In genomic region chr18:50786851-50787250, GRCh38 we compare ENCODE assay signal across 21 cellular contexts. TPM values are rescaled to one million over a fixed set of nuclear protein-coding genes. Genes with fewer than 3 reads are reported as not detected.
DNase-seq lines count a peak whose midpoint lies in the region; ATAC-seq and TF ChIP-seq lines count a peak whose summit lies in the region.
"Had no signal": no experiment of that assay in that cellular context is flagged by ENCODE, and none has a peak within 500 bp of the region (broad histone marks: within the 10 kb centered on the region; RNA-seq: fewer than 3 reads in every experiment).

No MANE protein-coding gene starts in this region.

- H4K5ac ChIP-seq in mesendoderm (ENCODE audit: low read length): no peak overlapping the region

- H3K79me2 ChIP-seq in mesendoderm (ENCODE audit: control insufficient read depth, insufficient read depth, low read length) (no peaks in the 10 kb centered on the region), parathyroid adenoma (no peaks in the 10 kb centered on the region)

- peak overlapping the region; percentile 59 for H2AFZ ChIP-seq in parathyroid adenoma

- H3K4me2 ChIP-seq in mesendoderm (ENCODE audit: low read length) (no peak overlapping the region), parathyroid adenoma (ENCODE audit: low read length) (no peak overlapping the region)
- H3K4me2 ChIP-seq: BLaER1 treated with 17β-estradiol and CSF1 and Interleukin-3, amounts not matched to agents 10 nM and 100 nM; KMS-11 had no signal

- H3K56ac ChIP-seq in mesendoderm (ENCODE audit: low read length): no peak overlapping the region

- H3K9me3 ChIP-seq in RWPE2 (ENCODE audit: severe bottlenecking): no peaks in the 10 kb centered on the region
- H3K9me3 ChIP-seq in parathyroid adenoma (ENCODE audit: control insufficient read depth, low read length): no peaks in the 10 kb centered on the region

- no peak overlapping the region for H2BK120ac ChIP-seq in mesendoderm (ENCODE audit: low read depth, low read length)

- H4K8ac ChIP-seq in mesendoderm (ENCODE audit: low read depth, low read length): no peak overlapping the region

- no peaks in the 10 kb centered on the region for H3K79me1 ChIP-seq in mesendoderm (ENCODE audit: low read length)

- H3K4me1 ChIP-seq in RWPE2 (ENCODE audit: insufficient read depth, poor library complexity, severe bottlenecking): no peaks in the 10 kb centered on the region
- no peaks in the 10 kb centered on the region for H3K4me1 ChIP-seq in mesendoderm (ENCODE audit: control insufficient read depth, low read depth, low read length)
- H3K4me1 ChIP-seq in parathyroid adenoma: peaks cover 19% of the 10 kb centered on the region

- no CpG with 5 or more reads among the region's 3 CpGs for WGBS in mesendoderm (ENCODE audit: extremely low coverage, insufficient coverage, low lambda C conversion rate)

- no peak for TF ChIP-seq CTCF in RWPE2 (IDR thresholded peaks at IDR 0.05; ENCODE audit: poor library complexity, severe bottlenecking)
- no peak for TF ChIP-seq CTCF in parathyroid adenoma (IDR thresholded peaks at IDR 0.05)
- TF ChIP-seq CTCF in GM20000 (IDR thresholded peaks at IDR 0.05; ENCODE audit: extremely low read depth, missing control alignments): no peak

- H2AK5ac ChIP-seq in mesendoderm (ENCODE audit: low read length): no peak overlapping the region

- no peak overlapping the region for H3K4me3 ChIP-seq in RWPE2 (ENCODE audit: severe bottlenecking)
- no peak overlapping the region for H3K4me3 ChIP-seq in mesendoderm (ENCODE audit: low read length)
- no peak overlapping the region for H3K4me3 ChIP-seq in parathyroid adenoma (ENCODE audit: low read depth, low read length)
- H3K4me3 ChIP-seq: BLaER1 treated with 17β-estradiol and CSF1 and Interleukin-3, amounts not matched to agents 10 nM and 100 nM had no signal

- H2BK5ac ChIP-seq in mesendoderm (ENCODE audit: low read length): no peak overlapping the region

- H3K4ac ChIP-seq in mesendoderm (ENCODE audit: low read depth, low read length): no peak overlapping the region

- no peaks in the 10 kb centered on the region for H3K27me3 ChIP-seq in RWPE2 (ENCODE audit: insufficient read depth, poor library complexity, severe bottlenecking)
- no peaks in the 10 kb centered on the region for H3K27me3 ChIP-seq in mesendoderm (ENCODE audit: insufficient read depth, low read length, poor library complexity)
- no peaks in the 10 kb centered on the region for H3K27me3 ChIP-seq in parathyroid adenoma (ENCODE audit: control insufficient read depth, insufficient read depth, low read length)
- H3K27me3 ChIP-seq: BLaER1 treated with 17β-estradiol and CSF1 and Interleukin-3, amounts not matched to agents 10 nM and 100 nM had no signal

- H3K36me3 ChIP-seq in RWPE2 (ENCODE audit: low read depth) (no peaks in the 10 kb centered on the region), mesendoderm (ENCODE audit: control insufficient read depth, insufficient read depth, low read length) (no peaks in the 10 kb centered on the region), parathyroid adenoma (ENCODE audit: control insufficient read depth, insufficient read depth, low read length) (no peaks in the 10 kb centered on the region)
- H3K36me3 ChIP-seq: BLaER1 treated with 17β-estradiol and CSF1 and Interleukin-3, amounts not matched to agents 10 nM and 100 nM had no signal

- H3K27ac ChIP-seq in RWPE2 (ENCODE audit: poor library complexity, severe bottlenecking) (no peak overlapping the region), mesendoderm (ENCODE audit: low read depth, low read length) (no peak overlapping the region), parathyroid adenoma (no peak overlapping the region)
- H3K27ac ChIP-seq: BLaER1 treated with 17β-estradiol and CSF1 and Interleukin-3, amounts not matched to agents 10 nM and 100 nM; KMS-11; RWPE1 had no signal

- peak; percentile 25; the same call in 1 of the 3 replicates for ATAC-seq in RWPE2 (ENCODE audit: low read depth)
- ATAC-seq: CD8-positive, alpha-beta T cell had no signal

- H3K18ac ChIP-seq in mesendoderm (ENCODE audit: low read length): no peak overlapping the region

- no peak overlapping the region for H3K23ac ChIP-seq in mesendoderm (ENCODE audit: low read length)

- H3K9ac ChIP-seq in mesendoderm (ENCODE audit: low read length) (no peak overlapping the region), parathyroid adenoma (no peak overlapping the region)
- H3K9ac ChIP-seq: KMS-11 had no signal

- DNase-seq in EH (ENCODE audit: low read depth): peak; percentile 2
- DNase-seq in RWPE2 (ENCODE audit: low spot score): no peak
- peak; percentile 63 for DNase-seq in mesendoderm
- DNase-seq in iPS-NIHi7 (ENCODE audit: extremely low spot score): no peak
- DNase-seq in NCI-H526 (lab: John Stamatoyannopoulos, UW): no peak
- DNase-seq in GM20000 (ENCODE audit: low spot score): no peak
- DNase-seq: 8988T; CD8-positive, alpha-beta T cell; IMR-90; NCI-H1105; NCI-H146; NCI-H2029; NCI-H2227 treated with DMSO at 0.1 percent for 48 hours; NCI-H510A treated with DMSO at 0.1 percent for 48 hours; NCI-H774; NK-92 treated with Interleukin-12 subunit alpha and Interleukin-12 subunit beta, amount 100 ng/mL, for 24 hours; SIG-M5 had no signal

- H2BK15ac ChIP-seq in mesendoderm (replicated peaks; ENCODE audit: low read depth): no peak overlapping the region

RNA-seq across cellular contexts. Expression of gene MRO, which starts 33.0 kb away (rescaled TPM):
- 0.25 TPM for polyA plus RNA-seq in mesendoderm (2013, experiment 1 of 2)
- 0.25 TPM for polyA plus RNA-seq in mesendoderm (2013, experiment 2 of 2)
- polyA plus RNA-seq: IMR-90 had no signal

Comparison
In these comparisons a context has a peak if more than half of its experiments do, and no peak if none do; other contexts are left out.
1. DNase-seq: peak in EH (single experiment) and mesendoderm (single experiment); none in RWPE2 (single experiment), iPS-NIHi7 (single experiment), NCI-H526 (0 of 2) and GM20000 (single experiment).